Comparison of ENCODE assay signal across 12 cellular contexts in the genomic region with DNA sequence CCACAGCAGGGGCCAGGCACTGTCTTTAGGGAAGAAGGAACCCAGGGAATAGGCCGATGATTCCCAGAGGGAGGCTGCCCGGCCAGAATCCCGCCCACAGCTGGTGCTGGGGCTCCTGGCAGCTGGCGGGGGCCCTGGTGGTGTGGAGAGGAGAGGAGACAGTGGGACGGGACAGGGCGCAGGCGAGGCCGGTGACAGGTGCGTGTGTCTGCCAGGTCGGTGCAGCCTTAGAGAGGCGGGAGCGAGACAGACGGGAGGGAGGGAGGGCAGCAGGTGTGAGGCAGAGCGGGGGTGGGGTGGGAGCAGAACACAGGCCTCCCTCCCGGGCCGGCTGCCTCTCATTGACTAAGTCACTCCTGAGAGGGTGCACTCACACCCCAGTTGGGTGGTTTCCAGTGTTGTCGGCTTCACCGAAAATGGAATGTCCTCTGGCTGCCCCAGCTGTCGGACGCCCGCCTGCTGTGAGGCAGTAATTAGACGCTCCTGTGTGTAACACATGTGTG. TPM values are rescaled to one million over a fixed set of nuclear protein-coding genes. Genes with fewer than 3 reads are reported as not detected.
DNase-seq lines count a peak whose midpoint lies in the region; ATAC-seq and TF ChIP-seq lines count a peak whose summit lies in the region.
"Had no signal": no experiment of that assay in that cellular context is flagged by ENCODE, and none has a peak within 500 bp of the region (broad histone marks: within the 10 kb centered on the region; RNA-seq: fewer than 3 reads in every experiment).

No MANE protein-coding gene starts in this region.

- H3K4me3 ChIP-seq in upper lobe of right lung, result no peak overlapping the region
- H3K4me3 ChIP-seq: GM12878, smooth muscle cell had no signal

- peaks cover 4 to 7% of the 10 kb centered on the region in 2 donors for H3K27me3 Mint-ChIP-seq in natural killer cell treated with Interleukin-12 subunit alpha and Interleukin-12 subunit beta and Interleukin-15 and Interleukin-18, amount 100 ng/mL, for 72 hours

- no peaks in the 10 kb centered on the region for H3K9me3 Mint-ChIP-seq in natural killer cell treated with Interleukin-12 subunit alpha and Interleukin-12 subunit beta and Interleukin-15 and Interleukin-18, amount 100 ng/mL, for 72 hours

- intact Hi-C loops in Right ventricle myocardium superior (cut with DNase I), result no loop called here
- intact Hi-C loops in upper lobe of right lung (cut with DNase I), result no loop called here

- no peak overlapping the region for H3K4me3 Mint-ChIP-seq in natural killer cell treated with Interleukin-12 subunit alpha and Interleukin-12 subunit beta and Interleukin-15 and Interleukin-18, amount 100 ng/mL, for 72 hours

- H3K27ac Mint-ChIP-seq in natural killer cell treated with Interleukin-12 subunit alpha and Interleukin-12 subunit beta and Interleukin-15 and Interleukin-18, amount 100 ng/mL, for 72 hours, result no peak overlapping the region

- DNase-seq in NCI-H2227 (lab: John Stamatoyannopoulos, UW; ENCODE audit: unreplicated experiment) (peak; percentile 48), NCI-H2227 treated with DMSO at 0.1 percent for 48 hours (lab: John Stamatoyannopoulos, UW) (no peak), NCI-H82 treated with DMSO at 0.1 percent for 48 hours (lab: John Stamatoyannopoulos, UW; ENCODE audit: unreplicated experiment) (peak; percentile 64), Right ventricle myocardium superior (peak; percentile 87), upper lobe of right lung (no peak)
- no peak for DNase-seq in natural killer cell treated with Interleukin-12 subunit alpha and Interleukin-12 subunit beta and Interleukin-15 and Interleukin-18, amount 100 ng/mL, for 72 hours (ENCODE audit: low spot score)
- no peak for DNase-seq in central memory CD4-positive, alpha-beta T cell
- DNase-seq: activated T-cell treated with anti-CD3 and anti-CD28 coated beads for 4 hours had no signal

- no peaks in the 10 kb centered on the region for H3K27me3 ChIP-seq in upper lobe of right lung

- peaks cover 0 to 4% of the 10 kb centered on the region in 2 donors for H3K4me1 Mint-ChIP-seq in natural killer cell treated with Interleukin-12 subunit alpha and Interleukin-12 subunit beta and Interleukin-15 and Interleukin-18, amount 100 ng/mL, for 72 hours (ENCODE audit: low read depth in 2 of 2)

- no peak overlapping the region for H3K27ac ChIP-seq in upper lobe of right lung

- ATAC-seq in Right ventricle myocardium superior (ENCODE audit: poor library complexity) (peak; percentile 92), upper lobe of right lung (peak; percentile 47), GM18858 (IDR thresholded peaks at IDR 0.05; ENCODE audit: unreplicated experiment) (no peak)
- ATAC-seq in natural killer cell treated with Interleukin-12 subunit alpha and Interleukin-12 subunit beta and Interleukin-15 and Interleukin-18, amount 100 ng/mL, for 72 hours, result no peak
- ATAC-seq: GM12878, HCT116 had no signal

- H3K36me3 Mint-ChIP-seq in natural killer cell treated with Interleukin-12 subunit alpha and Interleukin-12 subunit beta and Interleukin-15 and Interleukin-18, amount 100 ng/mL, for 72 hours, result no peaks in the 10 kb centered on the region

- no peaks in the 10 kb centered on the region for H3K36me3 ChIP-seq in upper lobe of right lung

- H3K9me3 ChIP-seq in upper lobe of right lung, result peaks cover 7% of the 10 kb centered on the region

- no peaks in the 10 kb centered on the region for H3K4me1 ChIP-seq in upper lobe of right lung

- no peak for TF ChIP-seq CTCF in upper lobe of right lung (IDR thresholded peaks at IDR 0.05)

RNA-seq across cellular contexts. Expression of gene ELFN1, which starts 55.2 kb away (rescaled TPM):
- total RNA-seq in Right ventricle myocardium superior, result 10.8 TPM
- total RNA-seq in upper lobe of right lung, result 4.3 TPM
- total RNA-seq in natural killer cell treated with Interleukin-12 subunit alpha and Interleukin-12 subunit beta and Interleukin-15 and Interleukin-18, amount 100 ng/mL, for 72 hours, result under 1 TPM in 1 of 2 donors, not detected in 1; 0.11 TPM
- total RNA-seq: GM12878 had no signal

Comparison
In these comparisons a context has a peak if more than half of its experiments do, and no peak if none do; other contexts are left out.
1. DNase-seq: peak in NCI-H2227 (single experiment), NCI-H82 treated with DMSO at 0.1 percent for 48 hours (single experiment) and Right ventricle myocardium superior (single experiment); none in NCI-H2227 treated with DMSO at 0.1 percent for 48 hours (single experiment), upper lobe of right lung (single experiment), natural killer cell treated with Interleukin-12 subunit alpha and Interleukin-12 subunit beta and Interleukin-15 and Interleukin-18, amount 100 ng/mL, for 72 hours (single experiment) and central memory CD4-positive, alpha-beta T cell (single experiment).
2. ATAC-seq: peak in Right ventricle myocardium superior (single experiment) and upper lobe of right lung (single experiment); none in GM18858 (single experiment) and natural killer cell treated with Interleukin-12 subunit alpha and Interleukin-12 subunit beta and Interleukin-15 and Interleukin-18, amount 100 ng/mL, for 72 hours (0 of 2).